19 cellular contexts compared by ENCODE assay signal in genomic region chr2:102251849-102252203, GRCh38. TPM values are rescaled to one million over a fixed set of nuclear protein-coding genes. Genes with fewer than 3 reads are reported as not detected.
DNase-seq lines count a peak whose midpoint lies in the region; ATAC-seq and TF ChIP-seq lines count a peak whose summit lies in the region.
"Had no signal": no experiment of that assay in that cellular context is flagged by ENCODE, and none has a peak within 500 bp of the region (broad histone marks: within the 10 kb centered on the region; RNA-seq: fewer than 3 reads in every experiment).

No MANE protein-coding gene starts in this region.

- no peak overlapping the region for H3K9ac ChIP-seq in endodermal cell (ENCODE audit: extremely low read depth, low read length, poor library complexity, severe bottlenecking)

- no peak for DNase-seq in activated CD8-positive, alpha-beta memory T cell treated with anti-CD3 and anti-CD28 coated beads, Interleukin-2, amount 10 ng/mL, durations not matched to agents 7 days and 5 days
- no peak for DNase-seq in activated CD8-positive, alpha-beta memory T cell treated with anti-CD3 and anti-CD28 coated beads, Interleukin-2, amount 50 U/mL, for 4 hours
- DNase-seq in Calu3 (no peak), endodermal cell (no peak), osteocyte (ENCODE audit: extremely low spot score, unreplicated experiment) (no peak), NCI-H69 (lab: John Stamatoyannopoulos, UW) (no peak), DMS153 treated with DMSO at 0.1 percent for 48 hours (lab: John Stamatoyannopoulos, UW; ENCODE audit: unreplicated experiment) (no peak), HK-2 (ENCODE audit: unreplicated experiment) (no peak)
- DNase-seq: ACHN, esophagus squamous epithelium, GM23248, Karpas-422, NCI-H1092 treated with DMSO at 0.1 percent for 48 hours, NCI-H2171, SJCRH30 had no signal

- peaks cover 21% of the 10 kb centered on the region for H3K27me3 Mint-ChIP-seq in activated CD8-positive, alpha-beta memory T cell treated with anti-CD3 and anti-CD28 coated beads, Interleukin-2, amount 10 ng/mL, durations not matched to agents 7 days and 5 days
- peaks cover 8% of the 10 kb centered on the region for H3K27me3 Mint-ChIP-seq in Calu3 (ENCODE audit: unreplicated experiment)
- peaks cover 39% of the 10 kb centered on the region for H3K27me3 Mint-ChIP-seq in endodermal cell (ENCODE audit: insufficient read depth)
- H3K27me3 Mint-ChIP-seq in osteocyte (ENCODE audit: unreplicated experiment) = peaks cover 10% of the 10 kb centered on the region

- no peaks in the 10 kb centered on the region for H3K36me3 ChIP-seq in endodermal cell (ENCODE audit: control insufficient read depth, insufficient read depth, low read length)
- H3K36me3 ChIP-seq: breast epithelium, esophagus squamous epithelium, SJCRH30, tibial nerve had no signal

- peak overlapping the region; percentile 75 for H3K4me3 Mint-ChIP-seq in activated CD8-positive, alpha-beta memory T cell treated with anti-CD3 and anti-CD28 coated beads, Interleukin-2, amount 10 ng/mL, durations not matched to agents 7 days and 5 days
- H3K4me3 Mint-ChIP-seq in Calu3 (ENCODE audit: low read depth, unreplicated experiment) = peak overlapping the region; percentile 75
- peak overlapping the region; percentile 57 for H3K4me3 Mint-ChIP-seq in endodermal cell
- no peak overlapping the region for H3K4me3 Mint-ChIP-seq in osteocyte (ENCODE audit: unreplicated experiment)

- H3K27ac ChIP-seq in endodermal cell (ENCODE audit: low read depth, low read length) = no peak overlapping the region
- H3K27ac ChIP-seq: breast epithelium, GM23248, SJCRH30 had no signal

- H3K27ac Mint-ChIP-seq in activated CD8-positive, alpha-beta memory T cell treated with anti-CD3 and anti-CD28 coated beads, Interleukin-2, amount 10 ng/mL, durations not matched to agents 7 days and 5 days = no peak overlapping the region
- H3K27ac Mint-ChIP-seq in Calu3 (ENCODE audit: unreplicated experiment) = no peak overlapping the region
- no peak overlapping the region for H3K27ac Mint-ChIP-seq in endodermal cell
- no peak overlapping the region for H3K27ac Mint-ChIP-seq in osteocyte (ENCODE audit: unreplicated experiment)

- intact Hi-C loops in Calu3 (cut with micrococcal nuclease; ENCODE audit: unreplicated experiment) = loop anchor here (5.0 kb wide), 1 partner anchor 105 kb away; the partner anchor contains the start of gene IL18R1

- no TSS peak for BruUV-seq in Calu3 (replicated peaks; lab: Mats Ljungman, UMichigan)

- 91% methylated on average over 1 of the region's 1 CpG; no CpG with 5 or more reads in 1 of the 2 experiments for WGBS in endodermal cell (ENCODE audit: insufficient coverage in 1 of 2, insufficient read length in 1 of 2), 2 experiments

- peaks cover 45% of the 10 kb centered on the region for H3K4me1 Mint-ChIP-seq in activated CD8-positive, alpha-beta memory T cell treated with anti-CD3 and anti-CD28 coated beads, Interleukin-2, amount 10 ng/mL, durations not matched to agents 7 days and 5 days
- peaks cover 25% of the 10 kb centered on the region for H3K4me1 Mint-ChIP-seq in Calu3 (ENCODE audit: low read depth, unreplicated experiment)
- H3K4me1 Mint-ChIP-seq in endodermal cell = peaks cover 12% of the 10 kb centered on the region
- peaks cover 13% of the 10 kb centered on the region for H3K4me1 Mint-ChIP-seq in osteocyte (ENCODE audit: unreplicated experiment)

- no peaks in the 10 kb centered on the region for H3K4me1 ChIP-seq in endodermal cell (ENCODE audit: control insufficient read depth, insufficient read depth, low read length)
- H3K4me1 ChIP-seq: breast epithelium, SJCRH30 had no signal

- no peaks in the 10 kb centered on the region for H3K9me3 Mint-ChIP-seq in activated CD8-positive, alpha-beta memory T cell treated with anti-CD3 and anti-CD28 coated beads, Interleukin-2, amount 10 ng/mL, durations not matched to agents 7 days and 5 days (ENCODE audit: low read depth)
- no peaks in the 10 kb centered on the region for H3K9me3 Mint-ChIP-seq in Calu3 (ENCODE audit: low read depth, unreplicated experiment)
- no peaks in the 10 kb centered on the region for H3K9me3 Mint-ChIP-seq in endodermal cell
- H3K9me3 Mint-ChIP-seq in osteocyte (ENCODE audit: unreplicated experiment) = no peaks in the 10 kb centered on the region

- peaks cover 15% of the 10 kb centered on the region for H3K36me3 Mint-ChIP-seq in activated CD8-positive, alpha-beta memory T cell treated with anti-CD3 and anti-CD28 coated beads, Interleukin-2, amount 10 ng/mL, durations not matched to agents 7 days and 5 days
- H3K36me3 Mint-ChIP-seq in Calu3 (ENCODE audit: insufficient read depth, unreplicated experiment) = peaks cover 13% of the 10 kb centered on the region
- H3K36me3 Mint-ChIP-seq in endodermal cell (ENCODE audit: low read depth) = no peaks in the 10 kb centered on the region
- H3K36me3 Mint-ChIP-seq in osteocyte (ENCODE audit: unreplicated experiment) = no peaks in the 10 kb centered on the region

- CTCF ChIA-PET in activated CD8-positive, alpha-beta memory T cell treated with anti-CD3 and anti-CD28 coated beads, Interleukin-2, amount 10 ng/mL, durations not matched to agents 7 days and 5 days (lab: Charles Lee) = interaction anchor here (0.7 to 8.6 kb wide), 24 partner anchors 9 to 246 kb away, joined by 3 to 86 read pairs (median 5); partner anchors contain the start of gene IL18R1
- CTCF ChIA-PET in Calu3 (lab: Charles Lee) = interaction anchor here (0.6 to 1.4 kb wide), 6 partner anchors 11 to 245 kb away, joined by 3 to 5 read pairs (median 3); no protein-coding TSS in a partner anchor

- peaks cover 5% of the 10 kb centered on the region for H3K9me3 ChIP-seq in endodermal cell (ENCODE audit: control insufficient read depth, low read length)
- H3K9me3 ChIP-seq: breast epithelium, esophagus squamous epithelium, SJCRH30, tibial nerve had no signal

- ATAC-seq in activated CD8-positive, alpha-beta memory T cell treated with anti-CD3 and anti-CD28 coated beads, Interleukin-2, amount 10 ng/mL, durations not matched to agents 7 days and 5 days = no peak

- TF ChIP-seq CTCF in Calu3 (IDR thresholded peaks at IDR 0.05; ENCODE audit: unreplicated experiment) (no peak), endodermal cell (conservative IDR thresholded peaks at IDR 0.05) (no peak), osteocyte (IDR thresholded peaks at IDR 0.05) (peak; percentile 3)

- H3K27me3 ChIP-seq in endodermal cell (ENCODE audit: control insufficient read depth, insufficient read depth, low read length, poor library complexity, severe bottlenecking) = peaks cover 25% of the 10 kb centered on the region
- H3K27me3 ChIP-seq: breast epithelium, SJCRH30 had no signal

- H3K4me3 ChIP-seq in endodermal cell (ENCODE audit: low read length) = no peak overlapping the region
- H3K4me3 ChIP-seq: SJCRH30 had no signal

RNA-seq across cellular contexts. Expression of gene IL1RL1, which starts 59.5 kb away (rescaled TPM):
- under 1 TPM; 0.09 to 0.41 TPM for total RNA-seq in activated CD8-positive, alpha-beta memory T cell treated with anti-CD3 and anti-CD28 coated beads, Interleukin-2, amount 10 ng/mL, durations not matched to agents 7 days and 5 days
- 0.22 TPM in 1 of 2 replicates, not detected in the other for total RNA-seq in Calu3 (2022)
- total RNA-seq in endodermal cell = under 1 TPM; 0.75 to 0.84 TPM
- polyA plus RNA-seq in endodermal cell (2013, experiment 1 of 2) = not detected
- 0.12 TPM for polyA plus RNA-seq in endodermal cell (2013, experiment 2 of 2)
- not detected in 2 replicates for total RNA-seq in osteocyte
- total RNA-seq: Daoy, GM23248, HT-29, SJCRH30 had no signal
